ENCODE assay signal across 19 cellular contexts in the genomic region with DNA sequence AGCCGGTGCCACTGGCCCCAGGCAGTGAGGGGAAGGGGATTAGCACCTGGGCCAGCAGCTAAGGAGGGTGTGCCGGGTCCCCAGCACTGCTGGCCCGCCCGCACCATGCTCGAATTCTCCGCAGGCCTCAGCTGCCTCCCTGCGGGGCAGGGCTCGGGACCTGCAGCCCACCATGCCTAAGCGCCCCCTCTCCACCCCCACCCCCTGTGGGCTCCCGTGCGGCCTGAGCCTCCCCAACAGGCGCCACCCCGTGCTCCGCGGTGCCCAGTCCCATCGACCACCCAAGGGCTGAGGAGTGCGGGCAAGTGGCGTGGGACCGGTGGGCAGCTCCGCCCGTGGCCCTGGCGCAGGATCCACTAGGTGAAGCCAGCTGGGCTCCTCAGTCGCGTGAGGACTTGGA.
"Had no signal": no experiment of that assay in that cellular context is flagged by ENCODE, and none has a peak within 500 bp of the region (broad histone marks: within the 10 kb centered on the region; RNA-seq: fewer than 3 reads in every experiment).

No MANE protein-coding gene starts in this region.

- H3K27ac Mint-ChIP-seq: immature natural killer cell, mesothelial cell of epicardium had no signal

- H3K9me3 Mint-ChIP-seq: immature natural killer cell, mesothelial cell of epicardium had no signal

- H3K4me1 ChIP-seq: foreskin keratinocyte had no signal

- H3K27me3 ChIP-seq: dorsolateral prefrontal cortex, esophagus muscularis mucosa, gastroesophageal sphincter, heart left ventricle, hepatocyte, left lung had no signal

- H3K4me3 Mint-ChIP-seq: immature natural killer cell, mesothelial cell of epicardium had no signal

- ATAC-seq: foreskin keratinocyte, gastroesophageal sphincter, heart left ventricle, left cardiac atrium, left lung, left ventricle myocardium superior, lower lobe of right lung, mucosa of descending colon had no signal

- H3K36me3 ChIP-seq: esophagus muscularis mucosa, gastroesophageal sphincter, heart left ventricle, left lung, lower lobe of right lung had no signal

- H3K27ac ChIP-seq: coronary artery, dorsolateral prefrontal cortex, esophagus muscularis mucosa, foreskin keratinocyte, gastroesophageal sphincter, heart left ventricle, hepatocyte, left lung, lower lobe of right lung had no signal

- DNase-seq: dermis blood vessel endothelial cell; dorsolateral prefrontal cortex; effector CD4-positive, alpha-beta T cell; effector memory CD4-positive, alpha-beta T cell; foreskin keratinocyte; heart left ventricle; hypothalamus; immature natural killer cell; left cardiac atrium; left ventricle myocardium superior; lower lobe of right lung; mesenchymal stem cell; mucosa of descending colon had no signal

- H3K9me3 ChIP-seq: esophagus muscularis mucosa, gastroesophageal sphincter, heart left ventricle, left lung, lower lobe of right lung, mucosa of descending colon had no signal

- H3K36me3 Mint-ChIP-seq: immature natural killer cell, mesothelial cell of epicardium had no signal

- H3K4me3 ChIP-seq: coronary artery, dorsolateral prefrontal cortex, esophagus muscularis mucosa, gastroesophageal sphincter, heart left ventricle, hepatocyte, left lung, lower lobe of right lung, mucosa of descending colon had no signal
